8 cellular contexts compared by ENCODE assay signal in the genomic region with DNA sequence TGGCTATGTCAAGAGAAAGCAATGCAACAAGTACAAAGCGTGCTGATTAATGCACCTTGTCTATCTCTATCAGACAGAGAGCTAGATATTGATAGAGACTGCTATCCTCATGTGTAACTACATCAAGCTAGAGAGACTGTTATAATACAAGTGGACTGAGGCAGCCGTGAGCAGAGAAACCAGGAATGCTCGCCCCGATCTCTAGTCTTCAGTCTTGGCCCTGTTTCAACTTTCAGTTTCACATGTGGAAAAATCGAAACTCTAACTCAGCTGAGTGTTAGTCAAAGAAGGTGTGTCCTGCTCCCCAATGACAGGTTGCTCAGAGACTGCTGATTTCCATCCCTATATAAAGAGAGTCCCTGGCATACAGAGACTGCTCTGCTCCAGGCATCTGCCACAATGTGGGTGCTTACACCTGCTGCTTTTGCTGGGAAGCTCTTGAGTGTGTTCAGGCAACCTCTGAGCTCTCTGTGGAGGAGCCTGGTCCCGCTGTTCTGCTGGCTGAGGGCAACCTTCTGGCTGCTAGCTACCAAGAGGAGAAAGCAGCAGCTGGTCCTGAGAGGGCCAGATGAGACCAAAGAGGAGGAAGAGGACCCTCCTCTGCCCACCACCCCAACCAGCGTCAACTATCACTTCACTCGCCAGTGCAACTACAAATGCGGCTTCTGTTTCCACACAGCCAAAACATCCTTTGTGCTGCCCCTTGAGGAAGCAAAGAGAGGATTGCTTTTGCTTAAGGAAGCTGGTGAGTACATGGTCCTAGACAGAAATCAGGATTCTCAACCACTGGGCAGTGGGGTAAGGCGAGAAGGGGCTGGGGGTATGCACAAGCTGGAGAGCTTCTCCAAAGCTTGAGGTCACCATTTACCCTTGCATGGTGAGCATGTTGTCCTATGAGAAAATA. TPM values are rescaled to one million over a fixed set of nuclear protein-coding genes. Genes with fewer than 3 reads are reported as not detected.
DNase-seq lines count a peak whose midpoint lies in the region; ATAC-seq, FAIRE-seq and TF ChIP-seq lines count a peak whose summit lies in the region.

A gene with protein sequence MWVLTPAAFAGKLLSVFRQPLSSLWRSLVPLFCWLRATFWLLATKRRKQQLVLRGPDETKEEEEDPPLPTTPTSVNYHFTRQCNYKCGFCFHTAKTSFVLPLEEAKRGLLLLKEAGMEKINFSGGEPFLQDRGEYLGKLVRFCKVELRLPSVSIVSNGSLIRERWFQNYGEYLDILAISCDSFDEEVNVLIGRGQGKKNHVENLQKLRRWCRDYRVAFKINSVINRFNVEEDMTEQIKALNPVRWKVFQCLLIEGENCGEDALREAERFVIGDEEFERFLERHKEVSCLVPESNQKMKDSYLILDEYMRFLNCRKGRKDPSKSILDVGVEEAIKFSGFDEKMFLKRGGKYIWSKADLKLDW (plus strand): TSS at position 376 of the 904 bp plus-strand sequence. CDS start 24 bp downstream, at position 400.

- H2AFZ ChIP-seq in PC-9 = no peak within 1 kb of the TSS

- H3K9me3 ChIP-seq in CD8-positive, alpha-beta memory T cell (ENCODE audit: low read length) = no peaks in the 10 kb centered on the region
- no peaks in the 10 kb centered on the region for H3K9me3 ChIP-seq in PC-9 (ENCODE audit: insufficient read depth, low read depth)
- no peaks in the 10 kb centered on the region for H3K9me3 ChIP-seq in lower lobe of right lung
- H3K9me3 ChIP-seq in upper lobe of right lung = no peaks in the 10 kb centered on the region

- no peaks in the 10 kb centered on the region for H3K27me3 ChIP-seq in CD8-positive, alpha-beta memory T cell (ENCODE audit: insufficient read depth, low read length, poor library complexity, severe bottlenecking)
- H3K27me3 ChIP-seq in PC-9 (ENCODE audit: insufficient read depth, low read depth) (peaks cover 14% of the 10 kb centered on the region; the same call in 1 of the 2 replicates), brain microvascular endothelial cell (replicated peaks) (no peaks in the 10 kb centered on the region), lower lobe of right lung (ENCODE audit: low read depth) (no peaks in the 10 kb centered on the region), upper lobe of right lung (no peaks in the 10 kb centered on the region)

- H3K4me3 Mint-ChIP-seq in CD8-positive, alpha-beta memory T cell = peak within 1 kb of the TSS; percentile 87 to 97 (median 91)

- intact Hi-C loops in PC-9 (cut with micrococcal nuclease; ENCODE audit: unreplicated experiment) = no loop called here
- intact Hi-C loops in lower lobe of right lung (cut with DNase I) = no loop called here
- intact Hi-C loops in upper lobe of right lung (cut with DNase I) = no loop called here

- H3K36me3 Mint-ChIP-seq in CD8-positive, alpha-beta memory T cell = peaks cover 2 to 5% (median 4%) of the 10 kb centered on the region in 3 donors

- CTCF ChIA-PET in CD8-positive, alpha-beta memory T cell (lab: Charles Lee) = interaction anchor here (1.2 to 2.8 kb wide), 5 partner anchors 9 to 42 kb away, joined by 3 to 24 read pairs (median 4); partner anchors contain the start of genes CMPK2 and RNF144A
- CTCF ChIA-PET in PC-9 (lab: Charles Lee) = no interaction called here

- peak within 1 kb of the TSS; percentile 70 for H3K4me3 ChIP-seq in CD8-positive, alpha-beta memory T cell (ENCODE audit: low read length)
- H3K4me3 ChIP-seq in PC-9 = peak within 1 kb of the TSS; percentile 34; the same call in 1 of the 2 replicates
- peak within 1 kb of the TSS; percentile 23 for H3K4me3 ChIP-seq in brain microvascular endothelial cell (ENCODE audit: low read depth, low read length)
- H3K4me3 ChIP-seq in lower lobe of right lung = peak within 1 kb of the TSS; percentile 61
- H3K4me3 ChIP-seq in upper lobe of right lung = peak within 1 kb of the TSS; percentile 57

- peak within 1 kb of the TSS; percentile 72 to 96 (median 87) for H3K27ac Mint-ChIP-seq in CD8-positive, alpha-beta memory T cell

- H3K27ac ChIP-seq in CD8-positive, alpha-beta memory T cell (ENCODE audit: low read depth, low read length) = peak within 1 kb of the TSS; percentile 40
- no peak within 1 kb of the TSS for H3K27ac ChIP-seq in PC-9
- no peak within 1 kb of the TSS for H3K27ac ChIP-seq in brain microvascular endothelial cell
- H3K27ac ChIP-seq in lower lobe of right lung = peak within 1 kb of the TSS; percentile 76
- peak within 1 kb of the TSS; percentile 69 for H3K27ac ChIP-seq in upper lobe of right lung

- in situ Hi-C loops in brain microvascular endothelial cell (cut with HindIII; ENCODE audit: low pct_ligation_motif_present, low sequenced_read_pairs) = no loop called here

- FAIRE-seq in D721Med (lab: Jason Lieb, UNC) = no peak

- no peaks in the 10 kb centered on the region for H3K36me3 ChIP-seq in CD8-positive, alpha-beta memory T cell (ENCODE audit: insufficient read depth, low read length)
- no peaks in the 10 kb centered on the region for H3K36me3 ChIP-seq in PC-9 (ENCODE audit: low read depth)
- H3K36me3 ChIP-seq in brain microvascular endothelial cell (replicated peaks) = no peaks in the 10 kb centered on the region
- H3K36me3 ChIP-seq in lower lobe of right lung = no peaks in the 10 kb centered on the region
- H3K36me3 ChIP-seq in upper lobe of right lung = no peaks in the 10 kb centered on the region

- BruUV-seq in PC-9 (replicated peaks; lab: Mats Ljungman, UMichigan) = no TSS peak

- no peaks in the 10 kb centered on the region for H3K9me3 Mint-ChIP-seq in CD8-positive, alpha-beta memory T cell

- no peaks in the 10 kb centered on the region for H3K27me3 Mint-ChIP-seq in CD8-positive, alpha-beta memory T cell

- peaks cover 44 to 54% (median 53%) of the 10 kb centered on the region in 3 donors for H3K4me1 Mint-ChIP-seq in CD8-positive, alpha-beta memory T cell

- DNase-seq in CD8-positive, alpha-beta memory T cell = peak in 3 of 5 donors; percentile 54 to 58 (median 58)
- DNase-seq in PC-9 (no peak), brain microvascular endothelial cell (peak; percentile 45), lower lobe of right lung (peak; percentile 47), upper lobe of right lung (no peak), D721Med (ENCODE audit: insufficient read length, low spot score) (no peak)

- peaks cover 46% of the 10 kb centered on the region for H3K4me1 ChIP-seq in CD8-positive, alpha-beta memory T cell (ENCODE audit: insufficient read depth, low read length)
- H3K4me1 ChIP-seq in PC-9 (replicated peaks; ENCODE audit: insufficient read depth) (no peaks in the 10 kb centered on the region), lower lobe of right lung (peaks cover 29% of the 10 kb centered on the region), upper lobe of right lung (peaks cover 15% of the 10 kb centered on the region)

- no peaks in the 10 kb centered on the region for H3K9me2 ChIP-seq in PC-9 (ENCODE audit: insufficient read depth)

- TF ChIP-seq CTCF in PC-9 (conservative IDR thresholded peaks at IDR 0.05) (no peak), brain microvascular endothelial cell (IDR thresholded peaks at IDR 0.05; ENCODE audit: low read depth, low read length, missing control alignments) (peak; percentile 5), lower lobe of right lung (IDR thresholded peaks at IDR 0.05) (no peak), upper lobe of right lung (IDR thresholded peaks at IDR 0.05) (peak; percentile 7), D721Med (IDR thresholded peaks at IDR 0.05; ENCODE audit: insufficient read depth, missing control alignments) (no peak)

- H3K79me2 ChIP-seq in PC-9 (ENCODE audit: low read depth) = no peaks in the 10 kb centered on the region

- POLR2A ChIA-PET in CD8-positive, alpha-beta memory T cell (lab: Charles Lee) = interaction anchor here (2.2 kb wide), 1 partner anchor 12 kb away, joined by 19 read pairs; the partner anchor contains the start of gene CMPK2
- POLR2A ChIA-PET in PC-9 (lab: Charles Lee; ENCODE audit: unreplicated experiment) = no interaction called here

- no peaks in the 10 kb centered on the region for H4K20me1 ChIP-seq in PC-9 (ENCODE audit: insufficient read depth)

- H3K4me2 ChIP-seq in PC-9 = peak within 1 kb of the TSS; percentile 64

- no peaks in the 10 kb centered on the region for H3F3A ChIP-seq in PC-9 (ENCODE audit: insufficient read depth, low read depth)

- peak; percentile 86 for ATAC-seq in GM19324 (IDR thresholded peaks at IDR 0.05; ENCODE audit: low FRiP score, unreplicated experiment)
- ATAC-seq in HG03442 (IDR thresholded peaks at IDR 0.05; ENCODE audit: unreplicated experiment) = peak; percentile 84
- ATAC-seq in lower lobe of right lung = peak; percentile 88 to 93
- peak; percentile 88 for ATAC-seq in upper lobe of right lung

RNA-seq across cellular contexts. Expression of the gene that starts here (rescaled TPM):
- total RNA-seq in CD8-positive, alpha-beta memory T cell = under 1 TPM; 0.85 to 1.00 TPM
- polyA plus RNA-seq in CD8-positive, alpha-beta memory T cell = 7.6 TPM
- not detected in 2 replicates for total RNA-seq in PC-9 (2021)
- total RNA-seq in lower lobe of right lung = 21.9 TPM
- total RNA-seq in upper lobe of right lung = 25.7 TPM

Comparison
In these comparisons a context has a peak if more than half of its experiments do, and no peak if none do; other contexts are left out.
1. RNA of the gene that starts here (total RNA-seq): 25.7 TPM in upper lobe of right lung (single experiment) and 21.9 TPM in lower lobe of right lung (single experiment); 0.85 to 1.00 TPM in CD8-positive, alpha-beta memory T cell and not detected in PC-9; every median in the first group is over 10 times any median in the second.
2. DNase-seq: peak in CD8-positive, alpha-beta memory T cell (3 of 5), brain microvascular endothelial cell (single experiment) and lower lobe of right lung (single experiment); none in PC-9 (0 of 2), upper lobe of right lung (single experiment) and D721Med (single experiment).
3. H3K27ac ChIP-seq: peak in CD8-positive, alpha-beta memory T cell (single experiment), lower lobe of right lung (single experiment) and upper lobe of right lung (single experiment); none in PC-9 (single experiment) and brain microvascular endothelial cell (single experiment).
4. CTCF ChIP-seq: peak in brain microvascular endothelial cell (single experiment) and upper lobe of right lung (single experiment); none in PC-9 (single experiment), lower lobe of right lung (single experiment) and D721Med (single experiment).
5. Peak in every context shown above with its lines, with median percentiles within 50 percentile points of each other: H3K4me3 ChIP-seq and ATAC-seq.